In genomic region chr17:44734272-44734671, GRCh38 we compare ENCODE assay signal across 21 cellular contexts.
"Had no signal": no experiment of that assay in that cellular context is flagged by ENCODE, and none has a peak within 500 bp of the region (broad histone marks: within the 10 kb centered on the region; RNA-seq: fewer than 3 reads in every experiment).

No MANE protein-coding gene starts in this region.

- H3K9me3 Mint-ChIP-seq: effector memory CD8-positive, alpha-beta T cell; memory B cell; natural killer cell; neural crest cell; type B pancreatic cell had no signal

- H3K36me3 ChIP-seq: prostate gland had no signal

- H3K9me3 ChIP-seq: prostate gland, right atrium auricular region, sigmoid colon, stomach, tibial artery had no signal

- H3K27me3 Mint-ChIP-seq: effector memory CD8-positive, alpha-beta T cell; memory B cell; type B pancreatic cell had no signal

- H3K4me1 Mint-ChIP-seq: memory B cell, natural killer cell, neural crest cell had no signal

- H3K4me3 ChIP-seq: lung, prostate gland, right atrium auricular region, sigmoid colon, stomach, tibial artery had no signal

- FAIRE-seq: endometrium, frontal cortex, small intestine had no signal

- H3K4me1 ChIP-seq: prostate gland, right atrium auricular region, sigmoid colon, stomach, tibial artery had no signal

- H3K36me3 Mint-ChIP-seq: natural killer cell had no signal

- H3K4me3 Mint-ChIP-seq: effector memory CD8-positive, alpha-beta T cell; memory B cell; natural killer cell; neural crest cell; type B pancreatic cell had no signal

- H3K27ac Mint-ChIP-seq: effector memory CD8-positive, alpha-beta T cell; memory B cell; natural killer cell; type B pancreatic cell had no signal

- H3K27ac ChIP-seq: prostate gland, right atrium auricular region, sigmoid colon, stomach, tibial artery had no signal

- DNase-seq: cortex of kidney; effector memory CD8-positive, alpha-beta T cell; left ventricle myocardium superior; natural killer cell; sigmoid colon; small intestine; stimulated activated CD4-positive, alpha-beta T cell treated with anti-CD3 and anti-CD28 coated beads, Interleukin-12 subunit alpha, Interleukin-12 subunit beta, amount 100 ng/mL, for 4 hours; stimulated activated CD4-positive, alpha-beta T cell treated with anti-CD3 and anti-CD28 coated beads, Interleukin-1b, Interleukin-23, amount 100 ng/mL, for 48 hours; stimulated activated CD4-positive, alpha-beta T cell treated with anti-CD3 and anti-CD28 coated beads, Interleukin-4, amount 100 ng/mL, for 1 hour; stimulated activated CD8-positive, alpha-beta memory T cell treated with anti-CD3 and anti-CD28 coated beads, Interleukin-4, amount 100 ng/mL, for 48 hours; stimulated activated naive CD4-positive, alpha-beta T cell treated with Interleukin-2 at 50 U/mL for 16 hours; stomach; tibial artery had no signal

- H3K27me3 ChIP-seq: right atrium auricular region, sigmoid colon, stomach, tibial artery had no signal
